In genomic region chr1:210407207-210407886, GRCh38 we compare ENCODE assay signal across 8 cellular contexts.
DNase-seq lines count a peak whose midpoint lies in the region; ATAC-seq lines count a peak whose summit lies in the region.

No MANE protein-coding gene starts in this region.

- H3K36me3 Mint-ChIP-seq in activated CD4-positive, alpha-beta T cell treated with anti-CD3 and anti-CD28 coated beads, Interleukin-2, amount 10 ng/mL, durations not matched to agents 24 days and 14 days (ENCODE audit: low read depth), result no peaks in the 10 kb centered on the region
- H3K36me3 Mint-ChIP-seq in memory B cell, result peaks cover 23% of the 10 kb centered on the region

- intact Hi-C loops in activated CD4-positive, alpha-beta T cell treated with anti-CD3 and anti-CD28 coated beads, Interleukin-2, amount 10 ng/mL, durations not matched to agents 24 days and 14 days (cut with micrococcal nuclease), result loop anchor here (1.0 to 10.0 kb wide), 7 partner anchors 39 to 1248 kb away; no protein-coding TSS in a partner anchor

- no peak overlapping the region for H3K27ac Mint-ChIP-seq in activated CD4-positive, alpha-beta T cell treated with anti-CD3 and anti-CD28 coated beads, Interleukin-2, amount 10 ng/mL, durations not matched to agents 24 days and 14 days
- no peak overlapping the region for H3K27ac Mint-ChIP-seq in memory B cell

- DNase-seq in AG08396 (ENCODE audit: low spot score) (peak; percentile 66), NCI-H345 treated with DMSO at 0.1 percent for 48 hours (lab: John Stamatoyannopoulos, UW; ENCODE audit: unreplicated experiment) (peak; percentile 61), dedifferentiated amniotic fluid mesenchymal stem cell (ENCODE audit: extremely low spot score) (peak; percentile 40), memory B cell (ENCODE audit: low spot score in 2 of 2) (peak; percentile 62 to 73)
- DNase-seq in activated CD4-positive, alpha-beta T cell treated with anti-CD3 and anti-CD28 coated beads, Interleukin-2, amount 10 ng/mL, durations not matched to agents 24 days and 14 days, result peak; percentile 91
- DNase-seq in stimulated activated CD8-positive, alpha-beta memory T cell treated with anti-CD3 and anti-CD28 coated beads, Interleukin-4, amount 100 ng/mL, for 24 hours (ENCODE audit: low read depth), result peak; percentile 67

- no peaks in the 10 kb centered on the region for H3K4me1 Mint-ChIP-seq in activated CD4-positive, alpha-beta T cell treated with anti-CD3 and anti-CD28 coated beads, Interleukin-2, amount 10 ng/mL, durations not matched to agents 24 days and 14 days
- peaks cover 3% of the 10 kb centered on the region for H3K4me1 Mint-ChIP-seq in memory B cell

- no peak overlapping the region for H3K4me3 Mint-ChIP-seq in activated CD4-positive, alpha-beta T cell treated with anti-CD3 and anti-CD28 coated beads, Interleukin-2, amount 10 ng/mL, durations not matched to agents 24 days and 14 days
- H3K4me3 Mint-ChIP-seq in memory B cell, result no peak overlapping the region

- peaks cover 10% of the 10 kb centered on the region for H3K27me3 Mint-ChIP-seq in activated CD4-positive, alpha-beta T cell treated with anti-CD3 and anti-CD28 coated beads, Interleukin-2, amount 10 ng/mL, durations not matched to agents 24 days and 14 days
- no peaks in the 10 kb centered on the region for H3K27me3 Mint-ChIP-seq in memory B cell

- ATAC-seq in GM18517 (IDR thresholded peaks at IDR 0.05; ENCODE audit: unreplicated experiment) (peak; percentile 61), HG03342 (IDR thresholded peaks at IDR 0.05; ENCODE audit: unreplicated experiment) (peak; percentile 94), memory B cell (ENCODE audit: low read depth) (peak; percentile 73)

- no peaks in the 10 kb centered on the region for H3K9me3 Mint-ChIP-seq in activated CD4-positive, alpha-beta T cell treated with anti-CD3 and anti-CD28 coated beads, Interleukin-2, amount 10 ng/mL, durations not matched to agents 24 days and 14 days
- H3K9me3 Mint-ChIP-seq in memory B cell, result no peaks in the 10 kb centered on the region

Comparison
In these comparisons a context has a peak if more than half of its experiments do, and no peak if none do; other contexts are left out.
1. Peak in every context shown above with its lines: DNase-seq and ATAC-seq.
2. DNase-seq: peak in every context shown above with its lines; median percentile 91 in activated CD4-positive, alpha-beta T cell treated with anti-CD3 and anti-CD28 coated beads, Interleukin-2, amount 10 ng/mL, durations not matched to agents 24 days and 14 days; 68 in memory B cell; 67 in stimulated activated CD8-positive, alpha-beta memory T cell treated with anti-CD3 and anti-CD28 coated beads, Interleukin-4, amount 100 ng/mL, for 24 hours; 66 in AG08396; 61 in NCI-H345 treated with DMSO at 0.1 percent for 48 hours; 40 in dedifferentiated amniotic fluid mesenchymal stem cell.